8 cellular contexts compared by ENCODE assay signal in genomic region chr9:83538172-83538889, GRCh38. TPM values are rescaled to one million over a fixed set of nuclear protein-coding genes. Genes with fewer than 3 reads are reported as not detected.
DNase-seq lines count a peak whose midpoint lies in the region; ATAC-seq and TF ChIP-seq lines count a peak whose summit lies in the region.

FRMD3 (minus strand) TSS chr9:83538401; CDS start chr9:83538231, 170 bp downstream.

- WGBS in aorta, 2 donors: 1% methylated on average over 66 to 85 of the region's 85 CpGs

- H3K9me3 ChIP-seq in neutrophil (no peaks in the 10 kb centered on the region), aorta (ENCODE audit: control insufficient read depth, low read length) (no peaks in the 10 kb centered on the region)

- H3K27me3 ChIP-seq in neutrophil (no peaks in the 10 kb centered on the region), aorta (ENCODE audit: control insufficient read depth in 1 of 2, insufficient read depth in 2 of 2, low read length in 1 of 2) (no peaks in the 10 kb centered on the region)

- ATAC-seq in HG02870 (IDR thresholded peaks at IDR 0.05; ENCODE audit: unreplicated experiment) (peak; percentile 78), Right ventricle myocardium inferior (peak; percentile 96), aorta (ENCODE audit: low FRiP score) (peak; percentile 89)

- intact Hi-C loops in Right ventricle myocardium inferior (cut with DNase I): loop anchor here (2.0 to 5.0 kb wide), 4 partner anchors 66 to 320 kb away; no protein-coding TSS in a partner anchor
- intact Hi-C loops in aorta (cut with DNase I): loop anchor here in 1 of 2 donors (5.0 kb wide), 1 partner anchor 106 kb away; no protein-coding TSS in a partner anchor

- H3K4me3 Mint-ChIP-seq in activated naive CD8-positive, alpha-beta T cell treated with anti-CD3 and anti-CD28 coated beads for 36 hours: peak within 1 kb of the TSS; percentile 51

- H3K27ac ChIP-seq in neutrophil (peak within 1 kb of the TSS; percentile 72), aorta (ENCODE audit: low read depth in 1 of 2, low read length in 2 of 2) (peak within 1 kb of the TSS in 1 of 2 donors; percentile 4)

- no peaks in the 10 kb centered on the region for H3K9me3 Mint-ChIP-seq in activated naive CD8-positive, alpha-beta T cell treated with anti-CD3 and anti-CD28 coated beads for 36 hours

- H3K4me3 ChIP-seq in neutrophil (ENCODE audit: low read depth in 1 of 2, low read length in 1 of 2) (peak within 1 kb of the TSS; percentile 72 to 76), aorta (ENCODE audit: low read length in 2 of 2) (peak within 1 kb of the TSS; percentile 2 to 48)

- H3K27me3 Mint-ChIP-seq in activated naive CD8-positive, alpha-beta T cell treated with anti-CD3 and anti-CD28 coated beads for 36 hours: peaks cover 44% of the 10 kb centered on the region

- H3K4me1 ChIP-seq in neutrophil (ENCODE audit: control insufficient read depth in 1 of 2, insufficient read depth in 1 of 2, low read depth in 1 of 2, low read length in 1 of 2) (peaks cover 15 to 24% of the 10 kb centered on the region in 2 experiments), aorta (ENCODE audit: control insufficient read depth in 1 of 2, insufficient read depth in 2 of 2, low read length in 2 of 2) (no peaks in the 10 kb centered on the region)

- H3K36me3 ChIP-seq in neutrophil (no peaks in the 10 kb centered on the region), aorta (ENCODE audit: control insufficient read depth in 1 of 2, insufficient read depth in 2 of 2, low read length in 1 of 2) (no peaks in the 10 kb centered on the region)

- peaks cover 6% of the 10 kb centered on the region for H3K4me1 Mint-ChIP-seq in activated naive CD8-positive, alpha-beta T cell treated with anti-CD3 and anti-CD28 coated beads for 36 hours

- peak; percentile 76 for TF ChIP-seq CTCF in neutrophil (IDR thresholded peaks at IDR 0.05)

- DNase-seq in GM04504 (ENCODE audit: low read depth) (peak; percentile 56), NCI-H345 (lab: John Stamatoyannopoulos, UW) (peak; percentile 40), Right ventricle myocardium inferior (ENCODE audit: missing footprints) (peak; percentile 94), aorta (peak; percentile 88 to 92), T-helper 9 cell (no peak)
- peak; percentile 38 for DNase-seq in activated naive CD8-positive, alpha-beta T cell treated with anti-CD3 and anti-CD28 coated beads for 36 hours

- no peak within 1 kb of the TSS for H3K27ac Mint-ChIP-seq in activated naive CD8-positive, alpha-beta T cell treated with anti-CD3 and anti-CD28 coated beads for 36 hours

- H3K36me3 Mint-ChIP-seq in activated naive CD8-positive, alpha-beta T cell treated with anti-CD3 and anti-CD28 coated beads for 36 hours: peaks cover 7% of the 10 kb centered on the region

RNA-seq across cellular contexts. Expression of gene FRMD3, which starts in this region (rescaled TPM):
- total RNA-seq in activated naive CD8-positive, alpha-beta T cell treated with anti-CD3 and anti-CD28 coated beads for 36 hours: under 1 TPM; 0.52 to 0.80 TPM
- 98.9 TPM for total RNA-seq in Right ventricle myocardium inferior
- 1 to 10 TPM; 7.2 to 7.4 TPM for total RNA-seq in aorta
- polyA plus RNA-seq in aorta: 1 to 10 TPM; 1.8 to 4.8 TPM

Comparison
In these comparisons a context has a peak if more than half of its experiments do, and no peak if none do; other contexts are left out.
1. RNA of gene FRMD3 (total RNA-seq): 98.9 TPM in Right ventricle myocardium inferior (single experiment); 7.2 to 7.4 TPM in aorta and 0.52 to 0.80 TPM in activated naive CD8-positive, alpha-beta T cell treated with anti-CD3 and anti-CD28 coated beads for 36 hours; every median in the first group is over 10 times any median in the second.
2. Peak in DNase-seq in activated naive CD8-positive, alpha-beta T cell treated with anti-CD3 and anti-CD28 coated beads for 36 hours; RNA of the gene not detected or under 1 TPM.
3. Peak in every context shown above with its lines, with median percentiles within 50 percentile points of each other: ATAC-seq.